22 cellular contexts compared by ENCODE assay signal in the genomic region with DNA sequence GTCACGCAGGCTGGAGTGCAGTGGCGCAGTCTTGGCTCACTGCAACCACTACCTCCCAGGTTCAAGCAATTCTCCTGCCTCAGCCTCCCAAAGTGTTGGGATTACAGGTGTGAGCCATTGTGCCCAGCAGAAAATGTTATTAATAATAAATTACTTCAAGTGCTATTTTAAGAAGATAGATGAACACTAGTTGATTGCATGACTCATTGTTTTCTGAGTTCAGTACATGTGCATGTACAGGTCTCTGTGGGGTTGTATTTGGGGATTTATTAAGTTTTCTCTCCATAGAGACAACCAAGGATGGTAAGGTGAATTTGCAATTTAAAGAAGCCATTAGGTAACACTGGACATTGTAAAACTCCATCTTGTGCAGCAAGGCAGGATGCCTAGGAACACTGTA.
"Had no signal": no experiment of that assay in that cellular context is flagged by ENCODE, and none has a peak within 500 bp of the region (broad histone marks: within the 10 kb centered on the region; RNA-seq: fewer than 3 reads in every experiment).

No MANE protein-coding gene starts in this region.

- H3K4me3 ChIP-seq: ascending aorta, breast epithelium, lung, right atrium auricular region, stomach had no signal

- H3K4me1 ChIP-seq: ascending aorta, breast epithelium, stomach had no signal

- H3K36me3 Mint-ChIP-seq: activated naive CD4-positive, alpha-beta T cell treated with anti-CD3 and anti-CD28 coated beads, Interleukin-2, amount 50 U/mL, for 24 hours; mesothelial cell of epicardium; stimulated activated effector memory CD8-positive, alpha-beta T cell treated with anti-CD3 and anti-CD28 coated beads, Interleukin-12 subunit alpha, Interleukin-12 subunit beta, amount 100 ng/mL, for 72 hours; type B pancreatic cell had no signal

- H3K9me3 Mint-ChIP-seq: activated CD4-positive, alpha-beta T cell treated with anti-CD3 and anti-CD28 coated beads, Interleukin-2, amount 10 ng/mL, durations not matched to agents 7 days and 5 days; activated naive CD4-positive, alpha-beta T cell treated with anti-CD3 and anti-CD28 coated beads, Interleukin-2, amount 50 U/mL, for 24 hours; mesothelial cell of epicardium; neural crest cell; stimulated activated effector memory CD8-positive, alpha-beta T cell treated with anti-CD3 and anti-CD28 coated beads, Interleukin-12 subunit alpha, Interleukin-12 subunit beta, amount 100 ng/mL, for 72 hours; type B pancreatic cell had no signal

- H3K27me3 ChIP-seq: ascending aorta, breast epithelium, right atrium auricular region, stomach had no signal

- H3K27ac Mint-ChIP-seq: activated CD4-positive, alpha-beta T cell treated with anti-CD3 and anti-CD28 coated beads, Interleukin-2, amount 10 ng/mL, durations not matched to agents 7 days and 5 days; activated CD8-positive, alpha-beta T cell treated with anti-CD3 and anti-CD28 coated beads, Interleukin-2, amount 10 ng/mL, durations not matched to agents 7 days and 5 days; activated naive CD4-positive, alpha-beta T cell treated with anti-CD3 and anti-CD28 coated beads, Interleukin-2, amount 50 U/mL, for 24 hours; mesothelial cell of epicardium; progenitor cell of endocrine pancreas; stimulated activated effector memory CD8-positive, alpha-beta T cell treated with anti-CD3 and anti-CD28 coated beads, Interleukin-12 subunit alpha, Interleukin-12 subunit beta, amount 100 ng/mL, for 72 hours; type B pancreatic cell had no signal

- H3K27me3 Mint-ChIP-seq: activated naive CD4-positive, alpha-beta T cell treated with anti-CD3 and anti-CD28 coated beads, Interleukin-2, amount 50 U/mL, for 24 hours; progenitor cell of endocrine pancreas had no signal

- H3K4me1 Mint-ChIP-seq: activated CD4-positive, alpha-beta T cell treated with anti-CD3 and anti-CD28 coated beads, Interleukin-2, amount 10 ng/mL, durations not matched to agents 7 days and 5 days; activated naive CD4-positive, alpha-beta T cell treated with anti-CD3 and anti-CD28 coated beads, Interleukin-2, amount 50 U/mL, for 24 hours; neural crest cell had no signal

- DNase-seq: activated CD4-positive, alpha-beta T cell treated with anti-CD3 and anti-CD28 coated beads, Interleukin-2, amount 10 ng/mL, durations not matched to agents 7 days and 5 days; activated CD8-positive, alpha-beta T cell treated with anti-CD3 and anti-CD28 coated beads, Interleukin-2, amount 10 ng/mL, durations not matched to agents 7 days and 5 days; activated gamma-delta T cell; cerebellar nuclear complex; effector CD4-positive, alpha-beta T cell; foreskin melanocyte; head of caudate nucleus; small intestine; stimulated activated CD4-positive, alpha-beta T cell treated with anti-CD3 and anti-CD28 coated beads, Interleukin-4, amount 100 ng/mL, for 24 hours; stomach; T-helper 1 cell had no signal

- ATAC-seq: activated CD8-positive, alpha-beta T cell treated with anti-CD3 and anti-CD28 coated beads, Interleukin-2, amount 10 ng/mL, durations not matched to agents 7 days and 5 days had no signal

- H3K36me3 ChIP-seq: ascending aorta, breast epithelium, right atrium auricular region, stomach had no signal

- H3K27ac ChIP-seq: ascending aorta, breast epithelium, right atrium auricular region, stomach had no signal

- FAIRE-seq: keratinocyte, small intestine had no signal

- H3K4me3 Mint-ChIP-seq: activated CD4-positive, alpha-beta T cell treated with anti-CD3 and anti-CD28 coated beads, Interleukin-2, amount 10 ng/mL, durations not matched to agents 7 days and 5 days; activated CD8-positive, alpha-beta T cell treated with anti-CD3 and anti-CD28 coated beads, Interleukin-2, amount 10 ng/mL, durations not matched to agents 7 days and 5 days; activated naive CD4-positive, alpha-beta T cell treated with anti-CD3 and anti-CD28 coated beads, Interleukin-2, amount 50 U/mL, for 24 hours; mesothelial cell of epicardium; neural crest cell; stimulated activated effector memory CD8-positive, alpha-beta T cell treated with anti-CD3 and anti-CD28 coated beads, Interleukin-12 subunit alpha, Interleukin-12 subunit beta, amount 100 ng/mL, for 72 hours; type B pancreatic cell had no signal

- H3K9me3 ChIP-seq: ascending aorta, breast epithelium, right atrium auricular region, stomach had no signal
